Comparison of ENCODE assay signal across 8 cellular contexts in genomic region chr18:713135-713490, GRCh38. TPM values are rescaled to one million over a fixed set of nuclear protein-coding genes. Genes with fewer than 3 reads are reported as not detected.
DNase-seq lines count a peak whose midpoint lies in the region; ATAC-seq, FAIRE-seq and TF ChIP-seq lines count a peak whose summit lies in the region.

No MANE protein-coding gene starts in this region.

- in situ Hi-C loops in transverse colon (cut with MboI; ENCODE audit: low pct_ligation_motif_present in 1 of 4, low pct_unique_long_range_greater_than_20kb in 1 of 4, low sequenced_read_pairs in 3 of 4): no loop called here

- intact Hi-C loops in heart right ventricle (cut with DNase I) (no loop called here), Right ventricle myocardium superior (cut with DNase I) (no loop called here), transverse colon (cut with DNase I; ENCODE audit: low total_unique reads) (no loop called here)

- H2BK15ac ChIP-seq in mesenchymal stem cell (ENCODE audit: low read depth, poor library complexity, severe bottlenecking): no peak overlapping the region

- peaks cover 14% of the 10 kb centered on the region for H3K79me1 ChIP-seq in mesenchymal stem cell (replicated peaks; ENCODE audit: low read length, poor library complexity, severe bottlenecking)

- peaks cover 0 to 9% (median 0%) of the 10 kb centered on the region in 9 donors for H3K36me3 ChIP-seq in heart right ventricle
- H3K36me3 ChIP-seq in bronchial epithelial cell (ENCODE audit: control insufficient read depth, insufficient read depth, low read length): peaks cover under 1% of the 10 kb centered on the region
- H3K36me3 ChIP-seq in mesenchymal stem cell (ENCODE audit: control insufficient read depth in 1 of 2, insufficient read depth in 2 of 2, low read depth in 1 of 2, low read length in 2 of 2): peaks cover 12 to 13% of the 10 kb centered on the region in 2 experiments
- no peaks in the 10 kb centered on the region for H3K36me3 ChIP-seq in transverse colon

- H3K27ac ChIP-seq in heart right ventricle (peak overlapping the region in 8 of 10 donors; percentile 57 to 81 (median 72)), mesenchymal stem cell (ENCODE audit: low read length, poor library complexity, severe bottlenecking) (no peak overlapping the region), transverse colon (peak overlapping the region; percentile 80 to 91 (median 90)), caudate nucleus (ENCODE audit: low read depth, low read length) (no peak overlapping the region)

- H4K91ac ChIP-seq in mesenchymal stem cell (ENCODE audit: low read length): peak overlapping the region; percentile 7

- H3K4ac ChIP-seq in mesenchymal stem cell (ENCODE audit: low read depth in 1 of 2, low read length in 2 of 2): peak overlapping the region in 1 of 2 experiments; percentile 46

- ATAC-seq in heart right ventricle (no peak), Right ventricle myocardium superior (ENCODE audit: poor library complexity) (no peak), HG03159 (IDR thresholded peaks at IDR 0.05; ENCODE audit: unreplicated experiment) (no peak)

- DNase-seq in heart right ventricle (no peak), Right ventricle myocardium superior (no peak), bronchial epithelial cell (ENCODE audit: low read depth) (no peak), mesenchymal stem cell (no peak), transverse colon (peak; percentile 12), caudate nucleus (lab: John Stamatoyannopoulos, UW) (no peak), iPS-NIHi11 (ENCODE audit: low spot score) (no peak)

- H4K8ac ChIP-seq in mesenchymal stem cell (ENCODE audit: low read length): peak overlapping the region; percentile 87

- no peak overlapping the region for H3K23ac ChIP-seq in mesenchymal stem cell (ENCODE audit: low read length in 2 of 2)

- no peak overlapping the region for H2BK5ac ChIP-seq in mesenchymal stem cell (ENCODE audit: low read depth, low read length, poor library complexity, severe bottlenecking)

- H3K9me3 ChIP-seq in heart right ventricle (peaks cover 0 to 24% (median 5%) of the 10 kb centered on the region in 11 donors), mesenchymal stem cell (ENCODE audit: control insufficient read depth, low read length) (no peaks in the 10 kb centered on the region), transverse colon (no peaks in the 10 kb centered on the region)

- peaks cover 0 to 23% (median 13%) of the 10 kb centered on the region in 9 donors for H3K4me1 ChIP-seq in heart right ventricle
- peaks cover 5% of the 10 kb centered on the region for H3K4me1 ChIP-seq in mesenchymal stem cell (ENCODE audit: control insufficient read depth, insufficient read depth, low read depth, low read length)
- H3K4me1 ChIP-seq in transverse colon: peaks cover 0 to 19% (median 6%) of the 10 kb centered on the region in 4 donors

- WGBS in heart right ventricle, 2 donors: 81 to 86% methylated on average over 23 of the region's 23 CpGs
- WGBS in mesenchymal stem cell: 97% methylated on average over 18 of the region's 23 CpGs
- WGBS in transverse colon (ENCODE audit: low coverage in 1 of 2), 2 donors: 72% methylated on average over 19 of the region's 23 CpGs; no CpG with 5 or more reads in 1 of the 2 donors

- H3K9ac ChIP-seq in mesenchymal stem cell (ENCODE audit: low read length): peak overlapping the region; percentile 50

- no peak for TF ChIP-seq POLR2A in transverse colon (IDR thresholded peaks at IDR 0.05)

- H3K4me3 ChIP-seq in heart right ventricle (peak overlapping the region in 9 of 10 donors; percentile 46 to 77 (median 69)), bronchial epithelial cell (ENCODE audit: low read depth, low read length) (peak overlapping the region; percentile 72), mesenchymal stem cell (ENCODE audit: insufficient read depth in 1 of 2, low read depth in 1 of 2, low read length in 2 of 2) (peak overlapping the region in 1 of 2 experiments; percentile 81), transverse colon (peak overlapping the region; percentile 49 to 73 (median 60))

- H2BK12ac ChIP-seq in mesenchymal stem cell (ENCODE audit: low read length in 2 of 2): peak overlapping the region in 1 of 2 experiments; percentile 1

- no peak for TF ChIP-seq EP300 in transverse colon (IDR thresholded peaks at IDR 0.05; ENCODE audit: low read depth)

- H3K14ac ChIP-seq in mesenchymal stem cell (ENCODE audit: low read length in 2 of 2): no peak overlapping the region

- TF ChIP-seq CTCF in heart right ventricle (IDR thresholded peaks at IDR 0.05) (no peak), bronchial epithelial cell (IDR thresholded peaks at IDR 0.05; ENCODE audit: insufficient read depth, low read length, severe bottlenecking) (no peak), transverse colon (IDR thresholded peaks at IDR 0.05) (no peak)

- no peak overlapping the region for H3K4me2 ChIP-seq in mesenchymal stem cell (ENCODE audit: low read length, poor library complexity, severe bottlenecking)

- H2BK120ac ChIP-seq in mesenchymal stem cell (ENCODE audit: low read depth, low read length): no peak overlapping the region

- H2AFZ ChIP-seq in mesenchymal stem cell (ENCODE audit: low read depth, low read length): peak overlapping the region; percentile 89

- H3K27me3 ChIP-seq in heart right ventricle: no peaks in the 10 kb centered on the region
- no peaks in the 10 kb centered on the region for H3K27me3 ChIP-seq in bronchial epithelial cell (ENCODE audit: control insufficient read depth, insufficient read depth, low read length)
- no peaks in the 10 kb centered on the region for H3K27me3 ChIP-seq in mesenchymal stem cell (ENCODE audit: control insufficient read depth in 1 of 2, insufficient read depth in 1 of 2, low read length in 2 of 2)
- no peaks in the 10 kb centered on the region for H3K27me3 ChIP-seq in transverse colon

- no peak for FAIRE-seq in bronchial epithelial cell (lab: Jason Lieb, UNC)

- peak overlapping the region in 1 of 2 experiments; percentile 1 for H3K18ac ChIP-seq in mesenchymal stem cell (ENCODE audit: low read depth in 1 of 2, low read length in 2 of 2)

- no peak overlapping the region for H2AK5ac ChIP-seq in mesenchymal stem cell (ENCODE audit: low read length, severe bottlenecking)

RNA-seq across cellular contexts. Expression of gene ENOSF1, which starts 0.7 kb away (rescaled TPM):
- total RNA-seq in heart right ventricle (10 to 100 TPM; 15.0 to 46.9 (median 23.3) TPM), Right ventricle myocardium superior (20.9 TPM), bronchial epithelial cell (25.5 and 39.3 TPM in 2 replicates), transverse colon (10 to 100 TPM; 44.5 to 97.3 (median 74.2) TPM)
- polyA plus RNA-seq in heart right ventricle: 10 to 100 TPM; 10.5 to 68.3 TPM
- polyA plus RNA-seq in mesenchymal stem cell (2013, experiment 1 of 2): 19.5 TPM
- 17.0 TPM for polyA plus RNA-seq in mesenchymal stem cell (2013, experiment 2 of 2)

RNA-seq across cellular contexts. Expression of gene TYMS, which starts 55.7 kb away (rescaled TPM):
- total RNA-seq in heart right ventricle: 10 to 100 TPM in 1 of 10 donors, 1 to 10 TPM in 8, under 1 TPM in 1; 0.91 to 16.7 (median 2.2) TPM
- polyA plus RNA-seq in heart right ventricle: 1 to 10 TPM in 1 of 2 donors, under 1 TPM in 1; 0.80 to 1.0 TPM
- total RNA-seq in Right ventricle myocardium superior: 2.7 TPM
- 3.1 and 5.5 TPM in 2 replicates for total RNA-seq in bronchial epithelial cell
- 22.3 TPM for polyA plus RNA-seq in mesenchymal stem cell (2013, experiment 1 of 2)
- 22.3 TPM for polyA plus RNA-seq in mesenchymal stem cell (2013, experiment 2 of 2)
- total RNA-seq in transverse colon: 1 to 10 TPM; 3.2 to 5.9 (median 4.7) TPM

Comparison
In these comparisons a context has a peak if more than half of its experiments do, and no peak if none do; other contexts are left out.
1. H3K27ac ChIP-seq: peak in heart right ventricle (8 of 10) and transverse colon (4 of 4); none in mesenchymal stem cell (single experiment) and caudate nucleus (single experiment).